8 cellular contexts compared by ENCODE assay signal in genomic region chr5:1246711-1247431, GRCh38. TPM values are rescaled to one million over a fixed set of nuclear protein-coding genes. Genes with fewer than 3 reads are reported as not detected.
DNase-seq lines count a peak whose midpoint lies in the region; ATAC-seq and TF ChIP-seq lines count a peak whose summit lies in the region.

No MANE protein-coding gene starts in this region.

- H4K20me1 ChIP-seq in osteoblast (ENCODE audit: insufficient read depth, low read length), result no peaks in the 10 kb centered on the region

- no peaks in the 10 kb centered on the region for H3K36me3 ChIP-seq in RWPE2 (ENCODE audit: low read depth)
- H3K36me3 ChIP-seq in left ventricle myocardium inferior, result no peaks in the 10 kb centered on the region
- no peaks in the 10 kb centered on the region for H3K36me3 ChIP-seq in osteoblast (ENCODE audit: insufficient read depth, low read length)

- no peak overlapping the region for H3K4me3 Mint-ChIP-seq in stimulated activated naive CD8-positive, alpha-beta T cell treated with anti-CD3 and anti-CD28 coated beads, Interleukin-15, amount 100 ng/mL, for 72 hours

- no peaks in the 10 kb centered on the region for H3K4me1 Mint-ChIP-seq in stimulated activated naive CD8-positive, alpha-beta T cell treated with anti-CD3 and anti-CD28 coated beads, Interleukin-15, amount 100 ng/mL, for 72 hours

- H3K27ac ChIP-seq in RWPE2 (ENCODE audit: poor library complexity, severe bottlenecking) (no peak overlapping the region), left ventricle myocardium inferior (replicated peaks) (no peak overlapping the region), osteoblast (ENCODE audit: low read depth, low read length) (no peak overlapping the region)

- H3K4me3 ChIP-seq in RWPE2 (ENCODE audit: severe bottlenecking), result no peak overlapping the region
- no peak overlapping the region for H3K4me3 ChIP-seq in left ventricle myocardium inferior
- H3K4me3 ChIP-seq in osteoblast (ENCODE audit: insufficient read depth, low read length), result no peak overlapping the region

- ATAC-seq in stimulated activated naive CD8-positive, alpha-beta T cell treated with anti-CD3 and anti-CD28 coated beads, Interleukin-15, Interleukin-2, amounts not matched to agents 100 U/mL and 50 U/mL, for 24 hours, result no peak
- no peak for ATAC-seq in stimulated activated naive CD8-positive, alpha-beta T cell treated with anti-CD3 and anti-CD28 coated beads, Interleukin-15, amount 100 ng/mL, for 72 hours
- peak; percentile 12; the same call in 1 of the 3 replicates for ATAC-seq in RWPE2 (ENCODE audit: low read depth)

- H3K27ac Mint-ChIP-seq in stimulated activated naive CD8-positive, alpha-beta T cell treated with anti-CD3 and anti-CD28 coated beads, Interleukin-15, amount 100 ng/mL, for 72 hours, result no peak overlapping the region

- TF ChIP-seq CTCF in RWPE2 (IDR thresholded peaks at IDR 0.05; ENCODE audit: poor library complexity, severe bottlenecking) (no peak), left ventricle myocardium inferior (IDR thresholded peaks at IDR 0.05; ENCODE audit: borderline replicate concordance) (no peak), osteoblast (IDR thresholded peaks at IDR 0.05; ENCODE audit: extremely low read depth, low read depth, low read length) (no peak)

- no peak overlapping the region for H2AFZ ChIP-seq in osteoblast (ENCODE audit: low read length)

- peak; percentile 21 for DNase-seq in stimulated activated naive CD8-positive, alpha-beta T cell treated with anti-CD3 and anti-CD28 coated beads, Interleukin-15, Interleukin-2, amounts not matched to agents 100 U/mL and 50 U/mL, for 24 hours
- DNase-seq in stimulated activated naive CD8-positive, alpha-beta T cell treated with anti-CD3 and anti-CD28 coated beads, Interleukin-15, amount 100 ng/mL, for 72 hours, result no peak
- DNase-seq in RWPE2 (ENCODE audit: low spot score) (no peak), left ventricle myocardium inferior (peak; percentile 23), NCI-H446 treated with DMSO at 0.1 percent for 48 hours (lab: John Stamatoyannopoulos, UW) (no peak), ureter (ENCODE audit: low spot score) (no peak), mesenteric fat pad (ENCODE audit: low spot score) (no peak), osteoblast (ENCODE audit: insufficient read length, low spot score, missing footprints) (no peak)

- H3K27me3 Mint-ChIP-seq in stimulated activated naive CD8-positive, alpha-beta T cell treated with anti-CD3 and anti-CD28 coated beads, Interleukin-15, amount 100 ng/mL, for 72 hours, result peaks cover 40% of the 10 kb centered on the region

- H3K4me1 ChIP-seq in RWPE2 (ENCODE audit: insufficient read depth, poor library complexity, severe bottlenecking) (no peaks in the 10 kb centered on the region), left ventricle myocardium inferior (no peaks in the 10 kb centered on the region), osteoblast (ENCODE audit: insufficient read depth, low read length) (no peaks in the 10 kb centered on the region)

- no peak overlapping the region for H3K4me2 ChIP-seq in osteoblast (ENCODE audit: insufficient read depth, low read length)

- intact Hi-C loops in left ventricle myocardium inferior (cut with micrococcal nuclease), result no loop called here

- H3K79me2 ChIP-seq in osteoblast (ENCODE audit: insufficient read depth, low read length), result no peaks in the 10 kb centered on the region

- no peaks in the 10 kb centered on the region for H3K9me3 Mint-ChIP-seq in stimulated activated naive CD8-positive, alpha-beta T cell treated with anti-CD3 and anti-CD28 coated beads, Interleukin-15, amount 100 ng/mL, for 72 hours

- H3K27me3 ChIP-seq in RWPE2 (ENCODE audit: insufficient read depth, poor library complexity, severe bottlenecking) (peaks cover 28% of the 10 kb centered on the region), left ventricle myocardium inferior (ENCODE audit: low read depth) (peaks cover 93% of the 10 kb centered on the region), osteoblast (ENCODE audit: insufficient read depth, low read length) (no peaks in the 10 kb centered on the region)

- H3K9me3 ChIP-seq in RWPE2 (ENCODE audit: severe bottlenecking) (no peaks in the 10 kb centered on the region), left ventricle myocardium inferior (replicated peaks) (no peaks in the 10 kb centered on the region), osteoblast (ENCODE audit: low read depth, low read length) (no peaks in the 10 kb centered on the region)

RNA-seq across cellular contexts. Expression of gene SLC6A18, which starts 21.7 kb away (rescaled TPM):
- total RNA-seq in left ventricle myocardium inferior, result not detected
- not detected for total RNA-seq in ureter
- total RNA-seq in mesenteric fat pad, result not detected
- not detected in 2 replicates for total RNA-seq in osteoblast

RNA-seq across cellular contexts. Expression of gene SLC6A19, which starts 45.5 kb away (rescaled TPM):
- total RNA-seq in left ventricle myocardium inferior (not detected), ureter (not detected), mesenteric fat pad (0.32 TPM), osteoblast (not detected in 2 replicates)

RNA-seq across cellular contexts. Expression of gene TERT, which starts 48.0 kb away (rescaled TPM):
- total RNA-seq in left ventricle myocardium inferior, result not detected
- total RNA-seq in ureter, result not detected
- not detected for total RNA-seq in mesenteric fat pad
- total RNA-seq in osteoblast, result not detected in 2 replicates

Comparison
In these comparisons a context has a peak if more than half of its experiments do, and no peak if none do; other contexts are left out.
1. DNase-seq: peak in stimulated activated naive CD8-positive, alpha-beta T cell treated with anti-CD3 and anti-CD28 coated beads, Interleukin-15, Interleukin-2, amounts not matched to agents 100 U/mL and 50 U/mL, for 24 hours (single experiment) and left ventricle myocardium inferior (single experiment); none in stimulated activated naive CD8-positive, alpha-beta T cell treated with anti-CD3 and anti-CD28 coated beads, Interleukin-15, amount 100 ng/mL, for 72 hours (0 of 2), RWPE2 (single experiment), NCI-H446 treated with DMSO at 0.1 percent for 48 hours (single experiment), ureter (single experiment), mesenteric fat pad (single experiment) and osteoblast (single experiment).